In genomic region chr14:96083667-96084320, GRCh38 we compare ENCODE assay signal across 18 cellular contexts. TPM values are rescaled to one million over a fixed set of nuclear protein-coding genes. Genes with fewer than 3 reads are reported as not detected.
A peak's percentile ranks its signal among the peaks of the same experiment; 100 is the strongest.
DNase-seq lines count a peak whose midpoint lies in the region; ATAC-seq and TF ChIP-seq lines count a peak whose summit lies in the region.
"Had no signal": no experiment of that assay in that cellular context is flagged by ENCODE, and none has a peak within 500 bp of the region (broad histone marks: within the 10 kb centered on the region; RNA-seq: fewer than 3 reads in every experiment).

No MANE protein-coding gene starts in this region.

- no peak overlapping the region for H3K4me3 ChIP-seq in stomach
- H3K4me3 ChIP-seq in naive thymus-derived CD4-positive, alpha-beta T cell (ENCODE audit: low read length) = no peak overlapping the region
- H3K4me3 ChIP-seq: A549, esophagus squamous epithelium, ovary, uterus had no signal

- ATAC-seq in naive thymus-derived CD4-positive, alpha-beta T cell = no peak
- ATAC-seq: A549 had no signal

- no peak for TF ChIP-seq EP300 in stomach (IDR thresholded peaks at IDR 0.05)

- no peaks in the 10 kb centered on the region for H3K27me3 Mint-ChIP-seq in naive thymus-derived CD4-positive, alpha-beta T cell

- no peaks in the 10 kb centered on the region for H3K9me3 ChIP-seq in stomach
- no peaks in the 10 kb centered on the region for H3K9me3 ChIP-seq in naive thymus-derived CD4-positive, alpha-beta T cell (ENCODE audit: control insufficient read depth in 2 of 3, low read length in 3 of 3)
- H3K9me3 ChIP-seq: A549, esophagus squamous epithelium, ovary, uterus had no signal

- H3K27ac ChIP-seq in stomach = no peak overlapping the region
- no peak overlapping the region for H3K27ac ChIP-seq in naive thymus-derived CD4-positive, alpha-beta T cell (ENCODE audit: low read depth, low read length)
- H3K27ac ChIP-seq: A549, esophagus squamous epithelium, ovary, uterus had no signal

- 55 to 68% (median 59%) methylated on average over 10 of the region's 10 CpGs for WGBS in stomach, 5 donors

- H3K4me3 Mint-ChIP-seq in naive thymus-derived CD4-positive, alpha-beta T cell = no peak overlapping the region
- H3K4me3 Mint-ChIP-seq: mesothelial cell of epicardium had no signal

- H3K36me3 Mint-ChIP-seq in naive thymus-derived CD4-positive, alpha-beta T cell = peaks cover 0 to 24% (median 0%) of the 10 kb centered on the region in 5 donors

- no peak for TF ChIP-seq POLR2A in stomach (IDR thresholded peaks at IDR 0.05)

- peaks cover 0 to 27% (median 20%) of the 10 kb centered on the region in 4 donors for H3K36me3 ChIP-seq in stomach
- H3K36me3 ChIP-seq in naive thymus-derived CD4-positive, alpha-beta T cell (ENCODE audit: control insufficient read depth in 2 of 3, insufficient read depth in 3 of 3, low read length in 3 of 3) = no peaks in the 10 kb centered on the region
- H3K36me3 ChIP-seq: ovary, uterus had no signal

- intact Hi-C loops in stomach (cut with DNase I; ENCODE audit: low total_unique reads) = no loop called here
- intact Hi-C loops in naive thymus-derived CD4-positive, alpha-beta T cell (cut with micrococcal nuclease) = no loop called here

- no peak for TF ChIP-seq CTCF in stomach (IDR thresholded peaks at IDR 0.05)

- no peaks in the 10 kb centered on the region for H3K9me3 Mint-ChIP-seq in naive thymus-derived CD4-positive, alpha-beta T cell
- H3K9me3 Mint-ChIP-seq: mesothelial cell of epicardium had no signal

- peaks cover 0 to 3% (median 0%) of the 10 kb centered on the region in 7 donors for H3K4me1 Mint-ChIP-seq in naive thymus-derived CD4-positive, alpha-beta T cell

- H3K27me3 ChIP-seq in stomach = no peaks in the 10 kb centered on the region
- H3K27me3 ChIP-seq in naive thymus-derived CD4-positive, alpha-beta T cell (ENCODE audit: control insufficient read depth in 2 of 2, insufficient read depth in 2 of 2, low read length in 2 of 2) = no peaks in the 10 kb centered on the region
- H3K27me3 ChIP-seq: esophagus squamous epithelium, ovary, uterus had no signal

- DNase-seq in NCI-H2107 (lab: John Stamatoyannopoulos, UW) = peak; percentile 33
- no peak for DNase-seq in NCI-H2107 treated with DMSO at 0.1 percent for 48 hours (lab: John Stamatoyannopoulos, UW; ENCODE audit: unreplicated experiment)
- DNase-seq in NCI-H345 treated with DMSO at 0.1 percent for 48 hours (lab: John Stamatoyannopoulos, UW; ENCODE audit: unreplicated experiment) = peak; percentile 27
- peak; percentile 53 to 85 for DNase-seq in cerebellar nuclear complex (lab: John Stamatoyannopoulos, UW)
- DNase-seq in stomach = peak; percentile 76
- DNase-seq in CD1c-positive myeloid dendritic cell (ENCODE audit: extremely low spot score) = no peak
- no peak for DNase-seq in naive thymus-derived CD4-positive, alpha-beta T cell
- no peak for DNase-seq in activated CD8-positive, alpha-beta memory T cell treated with anti-CD3 and anti-CD28 coated beads for 24 hours
- DNase-seq: activated CD4-positive, alpha-beta T cell treated with anti-CD3 and anti-CD28 coated beads, Interleukin-2, amount 50 U/mL, for 48 hours; activated naive CD4-positive, alpha-beta T cell treated with Interleukin-2 at 50 U/mL for 16 hours; central memory CD4-positive, alpha-beta T cell; esophagus squamous epithelium; NCI-H1048; ovary; T-helper 9 cell; uterus had no signal

- peak overlapping the region in 2 of 9 donors; percentile 4 to 62 for H3K27ac Mint-ChIP-seq in naive thymus-derived CD4-positive, alpha-beta T cell
- H3K27ac Mint-ChIP-seq: mesothelial cell of epicardium had no signal

- peaks cover 0 to 15% (median 6%) of the 10 kb centered on the region in 4 donors for H3K4me1 ChIP-seq in stomach
- no peaks in the 10 kb centered on the region for H3K4me1 ChIP-seq in naive thymus-derived CD4-positive, alpha-beta T cell (ENCODE audit: control insufficient read depth in 2 of 2, insufficient read depth in 2 of 2, low read length in 2 of 2)
- H3K4me1 ChIP-seq: uterus had no signal

- POLR2A ChIA-PET in naive thymus-derived CD4-positive, alpha-beta T cell (lab: Charles Lee) = no interaction called here

- CTCF ChIA-PET in naive thymus-derived CD4-positive, alpha-beta T cell (lab: Charles Lee) = no interaction called here

RNA-seq across cellular contexts. Expression of gene C14orf132, which starts 44.6 kb away (rescaled TPM):
- total RNA-seq in stomach = 10 to 100 TPM in 4 of 5 donors, 1 to 10 TPM in 1; 7.5 to 22.8 (median 17.5) TPM
- 10 to 100 TPM in 1 of 3 donors, 1 to 10 TPM in 2; 4.6 to 10.0 (median 6.5) TPM for polyA plus RNA-seq in stomach
- 10 to 100 TPM in 2 of 5 experiments, 1 to 10 TPM in 2, under 1 TPM in 1; 0.41 to 22.9 (median 7.8) TPM for total RNA-seq in naive thymus-derived CD4-positive, alpha-beta T cell
- 1 to 10 TPM; 3.9 to 7.2 TPM for polyA plus RNA-seq in naive thymus-derived CD4-positive, alpha-beta T cell

Comparison
In these comparisons a context has a peak if more than half of its experiments do, and no peak if none do; other contexts are left out.
1. DNase-seq: peak in NCI-H2107 (single experiment), NCI-H345 treated with DMSO at 0.1 percent for 48 hours (single experiment), cerebellar nuclear complex (2 of 2) and stomach (single experiment); none in NCI-H2107 treated with DMSO at 0.1 percent for 48 hours (single experiment), CD1c-positive myeloid dendritic cell (single experiment), naive thymus-derived CD4-positive, alpha-beta T cell (0 of 9) and activated CD8-positive, alpha-beta memory T cell treated with anti-CD3 and anti-CD28 coated beads for 24 hours (single experiment).